Comparison of ENCODE assay signal across 6 cellular contexts in the genomic region with DNA sequence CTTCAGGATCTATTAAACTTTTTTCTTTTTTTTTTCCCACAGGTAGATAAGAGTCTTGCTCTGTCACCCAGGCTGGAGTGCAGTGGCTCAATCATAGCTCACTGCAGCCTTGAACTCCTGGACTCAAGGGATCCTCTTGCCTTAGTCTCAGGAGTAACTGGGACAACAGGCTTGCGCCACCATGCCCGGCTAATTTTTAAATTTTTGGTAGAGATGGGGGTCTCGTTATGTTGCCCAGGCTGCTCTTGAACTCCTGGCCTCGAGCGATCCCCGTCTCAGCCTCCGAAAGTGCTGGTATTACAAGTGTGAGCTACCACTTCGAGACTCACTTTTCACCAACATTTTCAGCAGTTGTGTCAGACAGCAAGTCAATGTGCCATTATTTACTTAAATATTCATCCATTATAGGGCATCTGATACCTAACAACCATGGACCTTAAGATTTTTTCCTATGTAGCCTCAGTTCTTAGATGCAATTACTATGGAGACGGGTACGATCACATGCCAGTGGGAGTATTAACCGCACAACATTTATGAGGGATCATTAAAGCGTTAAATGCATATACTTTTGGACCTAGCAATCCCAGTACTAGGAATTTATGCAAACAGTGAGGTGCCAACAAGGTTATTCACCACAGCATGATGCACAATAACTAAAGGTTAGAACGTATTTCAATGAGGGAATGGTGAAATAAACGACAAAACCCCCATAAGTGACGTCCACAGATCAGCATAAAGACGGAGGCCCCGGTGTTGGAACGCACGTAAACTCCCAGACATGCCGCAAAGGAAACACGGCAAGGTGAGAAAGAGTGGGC. TPM values are rescaled to one million over a fixed set of nuclear protein-coding genes. Genes with fewer than 3 reads are reported as not detected.
DNase-seq lines count a peak whose midpoint lies in the region; ATAC-seq, FAIRE-seq and TF ChIP-seq lines count a peak whose summit lies in the region.

No MANE protein-coding gene starts in this region.

- peak; percentile 67 for FAIRE-seq in K562 (lab: Jason Lieb, UNC)

- intact Hi-C loops in CD4-positive, alpha-beta memory T cell (cut with micrococcal nuclease), result loop anchor here (5.0 kb wide), 1 partner anchor 52 kb away; a partner anchor contains a TSS
- intact Hi-C loops in K562 (cut with micrococcal nuclease), result no loop called here

- peaks cover 6 to 36% of the 10 kb centered on the region in 2 donors for H3K36me3 Mint-ChIP-seq in CD4-positive, alpha-beta memory T cell
- H3K36me3 Mint-ChIP-seq in natural killer cell treated with Interleukin-12 subunit alpha and Interleukin-12 subunit beta and Interleukin-15 and Interleukin-18, amount 100 ng/mL, for 72 hours, result peaks cover 7% of the 10 kb centered on the region

- no peaks in the 10 kb centered on the region for H3K27me3 ChIP-seq in CD4-positive, alpha-beta memory T cell (ENCODE audit: insufficient read depth, low read length)
- no peaks in the 10 kb centered on the region for H3K27me3 ChIP-seq in K562 (ENCODE audit: control insufficient read depth in 2 of 2, insufficient read depth in 2 of 2, low read length in 2 of 2)

- no peak for TF ChIP-seq EP300 in K562 (IDR thresholded peaks at IDR 0.05; ENCODE audit: low read length)

- peaks cover 8% of the 10 kb centered on the region for H3K36me3 ChIP-seq in CD4-positive, alpha-beta memory T cell (ENCODE audit: insufficient read depth, low read length)
- H3K36me3 ChIP-seq in K562 (ENCODE audit: control insufficient read depth, insufficient read depth, low read length), result peaks cover 27% of the 10 kb centered on the region

- no peak for TF ChIP-seq POLR2A in K562 (conservative IDR thresholded peaks at IDR 0.05)

- H2AFZ ChIP-seq in K562 (ENCODE audit: low read depth, low read length), result peak overlapping the region; percentile 84

- H3K9ac ChIP-seq in K562 (ENCODE audit: insufficient read depth in 1 of 2, low read depth in 2 of 2, low read length in 2 of 2), result peak overlapping the region; percentile 82 to 93

- POLR2A ChIA-PET in CD4-positive, alpha-beta memory T cell (lab: Charles Lee; ENCODE audit: partially characterized antibody), result interaction anchor here (0.7 to 10.9 kb wide), 11 partner anchors 15 to 213 kb away, joined by 3 to 144 read pairs (median 9); a partner anchor contains a TSS
- POLR2A ChIA-PET in K562 (lab: Yijun Ruan, JAX), result interaction anchor here (0.6 to 1.6 kb wide), 5 partner anchors 12 to 170 kb away, joined by 3 to 6 read pairs (median 5); a partner anchor contains a TSS

- peaks cover 22 to 52% (median 36%) of the 10 kb centered on the region in 4 donors for H3K4me1 Mint-ChIP-seq in CD4-positive, alpha-beta memory T cell
- peaks cover 22 to 31% of the 10 kb centered on the region in 2 donors for H3K4me1 Mint-ChIP-seq in natural killer cell treated with Interleukin-12 subunit alpha and Interleukin-12 subunit beta and Interleukin-15 and Interleukin-18, amount 100 ng/mL, for 72 hours (ENCODE audit: low read depth in 2 of 2)

- H3K9me3 ChIP-seq in CD4-positive, alpha-beta memory T cell (ENCODE audit: control insufficient read depth in 1 of 2, low read length in 2 of 2), result no peaks in the 10 kb centered on the region
- H3K9me3 ChIP-seq in K562 (replicated peaks; ENCODE audit: control insufficient read depth, insufficient read depth, low read depth, low read length), result no peaks in the 10 kb centered on the region

- peak overlapping the region; percentile 88 to 97 (median 96) for H3K27ac Mint-ChIP-seq in CD4-positive, alpha-beta memory T cell
- peak overlapping the region; percentile 97 for H3K27ac Mint-ChIP-seq in natural killer cell treated with Interleukin-12 subunit alpha and Interleukin-12 subunit beta and Interleukin-15 and Interleukin-18, amount 100 ng/mL, for 72 hours

- no peaks in the 10 kb centered on the region for H3K9me3 Mint-ChIP-seq in CD4-positive, alpha-beta memory T cell
- no peaks in the 10 kb centered on the region for H3K9me3 Mint-ChIP-seq in natural killer cell treated with Interleukin-12 subunit alpha and Interleukin-12 subunit beta and Interleukin-15 and Interleukin-18, amount 100 ng/mL, for 72 hours

- H3K4me3 ChIP-seq in CD4-positive, alpha-beta memory T cell (ENCODE audit: low read length in 2 of 2), result peak overlapping the region; percentile 24 to 61
- H3K4me3 ChIP-seq in K562, result peak overlapping the region; percentile 90

- peak in 1 of 5 donors; percentile 93 for DNase-seq in CD4-positive, alpha-beta memory T cell
- DNase-seq in K562 (ENCODE audit: extremely low read depth in 1 of 4, low spot score in 3 of 4), result no peak
- DNase-seq in natural killer cell treated with Interleukin-12 subunit alpha and Interleukin-12 subunit beta and Interleukin-15 and Interleukin-18, amount 100 ng/mL, for 72 hours (ENCODE audit: low spot score), result peak; percentile 81
- no peak for DNase-seq in NCI-H1092 treated with DMSO at 0.1 percent for 48 hours (lab: John Stamatoyannopoulos, UW)

- H3K79me2 ChIP-seq in K562 (ENCODE audit: control insufficient read depth, insufficient read depth, low read length), result peaks cover 48% of the 10 kb centered on the region

- H3K4me2 ChIP-seq in K562 (ENCODE audit: insufficient read depth, low read length), result peak overlapping the region; percentile 86

- BruUV-seq in K562 (replicated peaks; lab: Mats Ljungman, UMichigan), result TSS peak; percentile 73

- H3K9me1 ChIP-seq in K562 (ENCODE audit: control insufficient read depth, insufficient read depth, low read length), result no peaks in the 10 kb centered on the region

- CTCF ChIA-PET in CD4-positive, alpha-beta memory T cell (lab: Charles Lee; ENCODE audit: partially characterized antibody), result interaction anchor here (1.1 to 1.4 kb wide), 3 partner anchors 16 to 215 kb away, joined by 3 to 4 read pairs (median 4); no protein-coding TSS in a partner anchor
- CTCF ChIA-PET in K562 (lab: Yijun Ruan, JAX; ENCODE audit: low intra/inter-chr PET ratio), result interaction anchor here (0.6 kb wide), 1 partner anchor 283 kb away, joined by 3 read pairs; no protein-coding TSS in a partner anchor

- no peak for TF ChIP-seq RAD21 in K562 (CRISPR knock-in tag; conservative IDR thresholded peaks at IDR 0.05 in 1 of 2, IDR thresholded peaks at IDR 0.05 in 1 of 2)

- peak overlapping the region; percentile 83 to 99 (median 89) for H3K4me3 Mint-ChIP-seq in CD4-positive, alpha-beta memory T cell
- peak overlapping the region; percentile 96 for H3K4me3 Mint-ChIP-seq in natural killer cell treated with Interleukin-12 subunit alpha and Interleukin-12 subunit beta and Interleukin-15 and Interleukin-18, amount 100 ng/mL, for 72 hours

- ATAC-seq in HG03460 (IDR thresholded peaks at IDR 0.05; ENCODE audit: unreplicated experiment) (peak; percentile 13), K562 (peak; percentile 19), HG02623 (IDR thresholded peaks at IDR 0.05; ENCODE audit: unreplicated experiment) (no peak)
- peak; percentile 28 to 50 for ATAC-seq in natural killer cell treated with Interleukin-12 subunit alpha and Interleukin-12 subunit beta and Interleukin-15 and Interleukin-18, amount 100 ng/mL, for 72 hours

- H4K20me1 ChIP-seq in K562 (replicated peaks; ENCODE audit: control insufficient read depth, insufficient read depth, low read length), result peaks cover 10% of the 10 kb centered on the region; the same call in 1 of the 2 replicates

- in situ Hi-C loops in K562 (cut with MboI), result no loop called here

- H3K27me3 Mint-ChIP-seq in CD4-positive, alpha-beta memory T cell, result no peaks in the 10 kb centered on the region
- H3K27me3 Mint-ChIP-seq in natural killer cell treated with Interleukin-12 subunit alpha and Interleukin-12 subunit beta and Interleukin-15 and Interleukin-18, amount 100 ng/mL, for 72 hours, result no peaks in the 10 kb centered on the region

- 32% methylated on average over 21 of the region's 21 CpGs for WGBS in K562 (ENCODE audit: insufficient coverage, low coverage, missing lambda C conversion rate)

- peaks cover 22% of the 10 kb centered on the region for H3K4me1 ChIP-seq in CD4-positive, alpha-beta memory T cell (ENCODE audit: insufficient read depth, low read length)
- peaks cover 19 to 21% of the 10 kb centered on the region in 2 experiments; a peak in 4 of 5 replicates for H3K4me1 ChIP-seq in K562 (replicated peaks in 1 of 2; ENCODE audit: control insufficient read depth in 2 of 2, insufficient read depth in 2 of 2, low read length in 2 of 2)

- H3K27ac ChIP-seq in CD4-positive, alpha-beta memory T cell (ENCODE audit: low read depth, low read length), result peak overlapping the region; percentile 100
- peak overlapping the region; percentile 89 for H3K27ac ChIP-seq in K562 (ENCODE audit: extremely low read depth, low read depth, low read length)

- TF ChIP-seq CTCF in K562 (IDR thresholded peaks at IDR 0.05 in 2 of 3, conservative IDR thresholded peaks at IDR 0.05 in 1 of 3; ENCODE audit: insufficient read depth in 2 of 3, low read depth in 1 of 3, low read length in 3 of 3), result no peak

RNA-seq across cellular contexts. Expression of a gene that starts 0.8 kb away (rescaled TPM):
- total RNA-seq in CD4-positive, alpha-beta memory T cell, result 10 to 100 TPM; 26.5 to 30.7 TPM
- polyA plus RNA-seq in CD4-positive, alpha-beta memory T cell, result 10 to 100 TPM; 11.2 to 11.6 TPM
- 63.3 and 67.6 TPM in 2 replicates for total RNA-seq in K562 (2011; cell fraction: chromatin; rRNA removed; ENCODE audit: low replicate concordance)
- 36.5 and 39.2 TPM in 2 replicates for total RNA-seq in K562 (2011; cell fraction: nucleolus; rRNA removed)
- total RNA-seq in K562 (2011; cell fraction: nucleoplasm; rRNA removed), result 42.6 and 50.4 TPM in 2 replicates
- total RNA-seq in K562 (2014; rRNA removed) (13.3 and 14.5 TPM in 2 replicates), K562 (2014; rRNA removed; fragmentation: Illumina TruSeq; extraction: Trizol) (8.6 and 8.7 TPM in 2 replicates), K562 (2015; rRNA removed; fragmentation: Illumina TruSeq; extraction: Trizol) (8.2 and 10.0 TPM in 2 replicates), K562 (2021) (14.9 and 15.2 TPM in 2 replicates)
- polyA plus RNA-seq in K562 (2011; rRNA removed) (21.0 and 21.2 TPM in 2 replicates), K562 (2014; fragmentation: Illumina TruSeq; extraction: Trizol) (18.4 and 20.5 TPM in 2 replicates), K562 (2014; fragmentation: Nextera tagmentation; extraction: Ambion mirVana) (1 to 10 TPM; 1.9 to 2.9 TPM), K562 (2014; rRNA removed) (23.8 and 27.5 TPM in 2 replicates)
- polyA plus RNA-seq in K562 (2011; cell fraction: cytosol; rRNA removed), result 28.7 and 34.0 TPM in 2 replicates
- polyA plus RNA-seq in K562 (2011; cell fraction: nucleus; rRNA removed), result 35.7 and 37.1 TPM in 2 replicates
- polyA plus RNA-seq in K562 (2012), result 19.8 and 24.0 TPM in 2 replicates
- polyA minus RNA-seq in K562 (2011; rRNA and poly(A)+ RNA removed), result 15.4 and 17.4 TPM in 2 replicates
- 5.5 and 16.2 TPM in 2 replicates for polyA minus RNA-seq in K562 (2011; cell fraction: cytosol; rRNA and poly(A)+ RNA removed)
- polyA minus RNA-seq in K562 (2011; cell fraction: nucleus; rRNA and poly(A)+ RNA removed), result 10.7 and 13.6 TPM in 2 replicates
- 10 to 100 TPM; 13.7 to 16.3 TPM for total RNA-seq in natural killer cell treated with Interleukin-12 subunit alpha and Interleukin-12 subunit beta and Interleukin-15 and Interleukin-18, amount 100 ng/mL, for 72 hours

RNA-seq across cellular contexts. Expression of a gene that starts 1.4 kb away (rescaled TPM):
- 100 to 1,000 TPM in 1 of 2 experiments, 10 to 100 TPM in 1; 99.9 to 107 TPM for total RNA-seq in CD4-positive, alpha-beta memory T cell
- 100 to 1,000 TPM; 179 to 247 TPM for polyA plus RNA-seq in CD4-positive, alpha-beta memory T cell
- 209 and 273 TPM in 2 replicates for total RNA-seq in K562 (2011; cell fraction: chromatin; rRNA removed; ENCODE audit: low replicate concordance)
- 153 and 159 TPM in 2 replicates for total RNA-seq in K562 (2011; cell fraction: nucleolus; rRNA removed)
- total RNA-seq in K562 (2011; cell fraction: nucleoplasm; rRNA removed), result 172 and 176 TPM in 2 replicates
- total RNA-seq in K562 (2014; rRNA removed) (279 and 309 TPM in 2 replicates), K562 (2014; rRNA removed; fragmentation: Illumina TruSeq; extraction: Trizol) (199 and 209 TPM in 2 replicates), K562 (2015; rRNA removed; fragmentation: Illumina TruSeq; extraction: Trizol) (176 and 185 TPM in 2 replicates), K562 (2021) (236 and 254 TPM in 2 replicates)
- polyA plus RNA-seq in K562 (2011; rRNA removed) (225 and 267 TPM in 2 replicates), K562 (2014; fragmentation: Illumina TruSeq; extraction: Trizol) (225 and 237 TPM in 2 replicates), K562 (2014; fragmentation: Nextera tagmentation; extraction: Ambion mirVana) (100 to 1,000 TPM; 370 to 383 TPM), K562 (2014; rRNA removed) (292 and 304 TPM in 2 replicates)
- 208 and 225 TPM in 2 replicates for polyA plus RNA-seq in K562 (2011; cell fraction: cytosol; rRNA removed)
- 238 and 252 TPM in 2 replicates for polyA plus RNA-seq in K562 (2011; cell fraction: nucleus; rRNA removed)
- 146 and 216 TPM in 2 replicates for polyA plus RNA-seq in K562 (2012)
- polyA minus RNA-seq in K562 (2011; rRNA and poly(A)+ RNA removed), result 144 and 174 TPM in 2 replicates
- polyA minus RNA-seq in K562 (2011; cell fraction: cytosol; rRNA and poly(A)+ RNA removed), result 61.1 and 89.0 TPM in 2 replicates
- polyA minus RNA-seq in K562 (2011; cell fraction: nucleus; rRNA and poly(A)+ RNA removed), result 54.5 and 75.3 TPM in 2 replicates
- total RNA-seq in natural killer cell treated with Interleukin-12 subunit alpha and Interleukin-12 subunit beta and Interleukin-15 and Interleukin-18, amount 100 ng/mL, for 72 hours, result 100 to 1,000 TPM; 204 to 263 TPM

RNA-seq across cellular contexts. Expression of a gene that starts 27.9 kb away (rescaled TPM):
- 100 to 1,000 TPM in 1 of 2 experiments, 10 to 100 TPM in 1; 96.7 to 111 TPM for total RNA-seq in CD4-positive, alpha-beta memory T cell
- polyA plus RNA-seq in CD4-positive, alpha-beta memory T cell, result 100 to 1,000 TPM in 1 of 2 donors, 10 to 100 TPM in 1; 91.2 to 106 TPM
- total RNA-seq in K562 (2011; cell fraction: chromatin; rRNA removed; ENCODE audit: low replicate concordance), result 113 and 349 TPM in 2 replicates
- total RNA-seq in K562 (2011; cell fraction: nucleolus; rRNA removed), result 221 and 252 TPM in 2 replicates
- 129 and 148 TPM in 2 replicates for total RNA-seq in K562 (2011; cell fraction: nucleoplasm; rRNA removed)
- total RNA-seq in K562 (2014; rRNA removed), result 92.6 and 135 TPM in 2 replicates
- total RNA-seq in K562 (2014; rRNA removed; fragmentation: Illumina TruSeq; extraction: Trizol), result 43.5 and 50.6 TPM in 2 replicates
- 85.8 and 86.3 TPM in 2 replicates for total RNA-seq in K562 (2015; rRNA removed; fragmentation: Illumina TruSeq; extraction: Trizol)
- 103 and 108 TPM in 2 replicates for total RNA-seq in K562 (2021)
- 72.1 and 81.8 TPM in 2 replicates for polyA plus RNA-seq in K562 (2011; rRNA removed)
- polyA plus RNA-seq in K562 (2011; cell fraction: cytosol; rRNA removed), result 86.8 and 148 TPM in 2 replicates
- polyA plus RNA-seq in K562 (2011; cell fraction: nucleus; rRNA removed), result 298 and 428 TPM in 2 replicates
- 79.6 and 101 TPM in 2 replicates for polyA plus RNA-seq in K562 (2012)
- 88.1 and 93.2 TPM in 2 replicates for polyA plus RNA-seq in K562 (2014; fragmentation: Illumina TruSeq; extraction: Trizol)
- polyA plus RNA-seq in K562 (2014; fragmentation: Nextera tagmentation; extraction: Ambion mirVana), result 10 to 100 TPM; 10.7 to 13.6 TPM
- 69.6 and 109 TPM in 2 replicates for polyA plus RNA-seq in K562 (2014; rRNA removed)
- polyA minus RNA-seq in K562 (2011; rRNA and poly(A)+ RNA removed), result 54.7 and 72.9 TPM in 2 replicates
- polyA minus RNA-seq in K562 (2011; cell fraction: cytosol; rRNA and poly(A)+ RNA removed), result 45.9 and 91.2 TPM in 2 replicates
- 83.9 and 102 TPM in 2 replicates for polyA minus RNA-seq in K562 (2011; cell fraction: nucleus; rRNA and poly(A)+ RNA removed)
- total RNA-seq in natural killer cell treated with Interleukin-12 subunit alpha and Interleukin-12 subunit beta and Interleukin-15 and Interleukin-18, amount 100 ng/mL, for 72 hours, result 100 to 1,000 TPM; 130 to 148 TPM

RNA-seq across cellular contexts. Expression of a gene that starts 28.2 kb away (rescaled TPM):
- 100 to 1,000 TPM; 122 to 129 TPM for total RNA-seq in CD4-positive, alpha-beta memory T cell
- polyA plus RNA-seq in CD4-positive, alpha-beta memory T cell, result 10 to 100 TPM; 61.9 to 64.5 TPM
- total RNA-seq in K562 (2011; cell fraction: chromatin; rRNA removed; ENCODE audit: low replicate concordance), result 168 and 375 TPM in 2 replicates
- total RNA-seq in K562 (2011; cell fraction: nucleolus; rRNA removed), result 219 and 250 TPM in 2 replicates
- total RNA-seq in K562 (2011; cell fraction: nucleoplasm; rRNA removed), result 182 and 198 TPM in 2 replicates
- 18.3 and 26.8 TPM in 2 replicates for total RNA-seq in K562 (2014; rRNA removed)
- 12.6 and 18.8 TPM in 2 replicates for total RNA-seq in K562 (2014; rRNA removed; fragmentation: Illumina TruSeq; extraction: Trizol)
- 19.9 and 21.3 TPM in 2 replicates for total RNA-seq in K562 (2015; rRNA removed; fragmentation: Illumina TruSeq; extraction: Trizol)
- 55.9 and 59.7 TPM in 2 replicates for total RNA-seq in K562 (2021)
- 69.1 and 111 TPM in 2 replicates for polyA plus RNA-seq in K562 (2011; rRNA removed)
- polyA plus RNA-seq in K562 (2011; cell fraction: cytosol; rRNA removed), result 133 and 146 TPM in 2 replicates
- polyA plus RNA-seq in K562 (2011; cell fraction: nucleus; rRNA removed), result 154 and 183 TPM in 2 replicates
- 42.7 and 71.4 TPM in 2 replicates for polyA plus RNA-seq in K562 (2012)
- polyA plus RNA-seq in K562 (2014; fragmentation: Illumina TruSeq; extraction: Trizol), result 65.3 and 66.3 TPM in 2 replicates
- 10 to 100 TPM in 1 of 2 experiments, 1 to 10 TPM in 1; 9.9 to 12.1 TPM for polyA plus RNA-seq in K562 (2014; fragmentation: Nextera tagmentation; extraction: Ambion mirVana)
- 41.1 and 49.5 TPM in 2 replicates for polyA plus RNA-seq in K562 (2014; rRNA removed)
- polyA minus RNA-seq in K562 (2011; rRNA and poly(A)+ RNA removed), result 80.3 and 82.9 TPM in 2 replicates
- 38.7 and 41.0 TPM in 2 replicates for polyA minus RNA-seq in K562 (2011; cell fraction: cytosol; rRNA and poly(A)+ RNA removed)
- polyA minus RNA-seq in K562 (2011; cell fraction: nucleus; rRNA and poly(A)+ RNA removed), result 94.4 and 132 TPM in 2 replicates
- 10 to 100 TPM; 43.6 to 51.4 TPM for total RNA-seq in natural killer cell treated with Interleukin-12 subunit alpha and Interleukin-12 subunit beta and Interleukin-15 and Interleukin-18, amount 100 ng/mL, for 72 hours

RNA-seq across cellular contexts. Expression of a gene that starts 42.5 kb away (rescaled TPM):
- not detected for total RNA-seq in CD4-positive, alpha-beta memory T cell
- polyA plus RNA-seq in CD4-positive, alpha-beta memory T cell, result not detected
- not detected in 2 replicates for total RNA-seq in K562 (2011; cell fraction: chromatin; rRNA removed; ENCODE audit: low replicate concordance)
- not detected in 2 replicates for total RNA-seq in K562 (2011; cell fraction: nucleolus; rRNA removed)
- not detected in 2 replicates for total RNA-seq in K562 (2011; cell fraction: nucleoplasm; rRNA removed)
- total RNA-seq in K562 (2014; rRNA removed) (not detected in 2 replicates), K562 (2014; rRNA removed; fragmentation: Illumina TruSeq; extraction: Trizol) (not detected in 2 replicates), K562 (2015; rRNA removed; fragmentation: Illumina TruSeq; extraction: Trizol) (not detected in 2 replicates), K562 (2021) (not detected in 2 replicates)
- polyA plus RNA-seq in K562 (2011; rRNA removed) (not detected in 2 replicates), K562 (2014; fragmentation: Illumina TruSeq; extraction: Trizol) (not detected in 2 replicates), K562 (2014; fragmentation: Nextera tagmentation; extraction: Ambion mirVana) (not detected), K562 (2014; rRNA removed) (not detected in 2 replicates)
- not detected in 2 replicates for polyA plus RNA-seq in K562 (2011; cell fraction: cytosol; rRNA removed)
- polyA plus RNA-seq in K562 (2011; cell fraction: nucleus; rRNA removed), result not detected in 2 replicates
- not detected in 2 replicates for polyA plus RNA-seq in K562 (2012)
- not detected in 2 replicates for polyA minus RNA-seq in K562 (2011; rRNA and poly(A)+ RNA removed)
- not detected in 2 replicates for polyA minus RNA-seq in K562 (2011; cell fraction: cytosol; rRNA and poly(A)+ RNA removed)
- polyA minus RNA-seq in K562 (2011; cell fraction: nucleus; rRNA and poly(A)+ RNA removed), result not detected in 2 replicates
- not detected for total RNA-seq in natural killer cell treated with Interleukin-12 subunit alpha and Interleukin-12 subunit beta and Interleukin-15 and Interleukin-18, amount 100 ng/mL, for 72 hours
